ENCODE assay signal across 8 cellular contexts in the genomic region with DNA sequence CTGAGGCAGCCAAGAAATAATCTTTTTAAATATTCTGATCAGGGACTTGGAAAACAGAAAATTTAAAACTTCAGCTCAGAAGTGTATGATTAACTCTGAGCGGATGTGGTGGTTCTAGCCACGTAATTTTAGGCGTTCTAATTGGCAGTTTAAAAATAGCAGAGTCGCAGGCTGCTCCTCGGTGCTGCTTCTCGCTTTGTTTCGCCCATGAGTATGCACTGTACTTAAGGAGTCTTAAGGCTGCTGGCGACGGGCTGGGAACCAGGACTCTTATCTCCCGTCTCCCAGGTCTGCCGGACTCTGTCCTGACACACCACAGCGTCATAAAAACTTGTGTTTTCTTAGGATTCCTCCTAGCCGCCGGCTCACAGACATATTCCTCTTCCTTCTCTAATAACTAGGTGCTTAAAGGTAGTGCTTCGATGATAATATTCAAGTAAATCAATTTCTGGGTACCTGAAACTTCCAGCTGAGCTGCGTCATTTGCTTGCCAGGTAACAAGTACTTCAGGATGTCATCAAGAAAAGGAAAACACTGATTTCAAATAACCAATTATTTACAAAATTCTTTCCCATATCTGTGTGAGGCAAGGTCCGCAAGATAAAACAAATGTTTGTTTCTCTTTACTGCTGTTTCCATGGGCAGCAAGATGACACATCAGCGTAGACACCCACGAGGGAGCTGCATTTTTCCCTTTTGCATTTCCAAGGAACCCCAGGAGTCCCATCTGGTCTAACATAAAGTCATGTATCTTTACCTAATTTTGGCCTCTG.
DNase-seq lines count a peak whose midpoint lies in the region; ATAC-seq, FAIRE-seq and TF ChIP-seq lines count a peak whose summit lies in the region.

No MANE protein-coding gene starts in this region.

- no peaks in the 10 kb centered on the region for H3K36me3 Mint-ChIP-seq in activated T-helper 17 cell treated with anti-CD3 and anti-CD28 coated beads, Interleukin-2, amount 50 U/mL, for 72 hours (ENCODE audit: low read depth)

- peaks cover 55% of the 10 kb centered on the region for H3K27me3 Mint-ChIP-seq in activated T-helper 17 cell treated with anti-CD3 and anti-CD28 coated beads, Interleukin-2, amount 50 U/mL, for 72 hours

- H3K4me1 Mint-ChIP-seq in activated T-helper 17 cell treated with anti-CD3 and anti-CD28 coated beads, Interleukin-2, amount 50 U/mL, for 72 hours = peaks cover 6% of the 10 kb centered on the region

- H3K27ac ChIP-seq in HUES6 (ENCODE audit: low read depth, low read length) (peak overlapping the region; percentile 27; the same call in 1 of the 2 replicates), right atrium auricular region (peak overlapping the region; percentile 39 to 53), small intestine (ENCODE audit: low read depth in 1 of 2, low read length in 1 of 2) (peak overlapping the region; percentile 47 to 90)

- H3K4me3 ChIP-seq in HUES6 (ENCODE audit: low read depth, low read length) (no peak overlapping the region), right atrium auricular region (peak overlapping the region in 1 of 2 donors; percentile 28), small intestine (ENCODE audit: low read depth in 1 of 2, low read length in 2 of 2) (no peak overlapping the region)

- TF ChIP-seq POLR2A in erythroblast (IDR thresholded peaks at IDR 0.05; ENCODE audit: low read length) = no peak

- TF ChIP-seq CTCF in right atrium auricular region (IDR thresholded peaks at IDR 0.05) = no peak

- H3K27ac Mint-ChIP-seq in activated T-helper 17 cell treated with anti-CD3 and anti-CD28 coated beads, Interleukin-2, amount 50 U/mL, for 72 hours = peak overlapping the region; percentile 17

- H3K27me3 ChIP-seq in HUES6 (ENCODE audit: control insufficient read depth, insufficient read depth, low read length) (no peaks in the 10 kb centered on the region), right atrium auricular region (no peaks in the 10 kb centered on the region), small intestine (ENCODE audit: control insufficient read depth in 2 of 2, insufficient read depth in 2 of 2, low read length in 2 of 2) (peaks cover 0 to 1% of the 10 kb centered on the region in 2 donors)

- peaks cover 14% of the 10 kb centered on the region for H3K9me3 ChIP-seq in HUES6 (ENCODE audit: control insufficient read depth, insufficient read depth, low read depth, low read length)
- H3K9me3 ChIP-seq in right atrium auricular region = no peaks in the 10 kb centered on the region
- no peaks in the 10 kb centered on the region for H3K9me3 ChIP-seq in small intestine (ENCODE audit: control insufficient read depth, low read depth)

- DNase-seq in Daoy (ENCODE audit: low read depth) = peak; percentile 77
- DNase-seq in right atrium auricular region (ENCODE audit: low spot score) = peak; percentile 70
- peak; percentile 93 for DNase-seq in small intestine
- DNase-seq in erythroblast (lab: John Stamatoyannopoulos, UW) = no peak
- DNase-seq in epidermal melanocyte (ENCODE audit: insufficient read length, low spot score) = no peak

- FAIRE-seq in small intestine (lab: Jason Lieb, UNC) = no peak

- peak overlapping the region; percentile 52 for H3K4me3 Mint-ChIP-seq in activated T-helper 17 cell treated with anti-CD3 and anti-CD28 coated beads, Interleukin-2, amount 50 U/mL, for 72 hours

- H3K9ac ChIP-seq in HUES6 (ENCODE audit: low read length) = peak overlapping the region; percentile 23

- peaks cover 3% of the 10 kb centered on the region for H3K9me3 Mint-ChIP-seq in activated T-helper 17 cell treated with anti-CD3 and anti-CD28 coated beads, Interleukin-2, amount 50 U/mL, for 72 hours

- H3K36me3 ChIP-seq in HUES6 (ENCODE audit: control insufficient read depth, insufficient read depth, low read length) = no peaks in the 10 kb centered on the region
- H3K36me3 ChIP-seq in right atrium auricular region = no peaks in the 10 kb centered on the region
- no peaks in the 10 kb centered on the region for H3K36me3 ChIP-seq in small intestine (ENCODE audit: control insufficient read depth in 2 of 2, insufficient read depth in 2 of 2, low read length in 2 of 2)

- H3K4me1 ChIP-seq in HUES6 (ENCODE audit: control insufficient read depth, insufficient read depth, low read length) = peaks cover 17% of the 10 kb centered on the region
- H3K4me1 ChIP-seq in right atrium auricular region = peaks cover 0 to 18% of the 10 kb centered on the region in 2 donors
- H3K4me1 ChIP-seq in small intestine (ENCODE audit: control insufficient read depth in 2 of 2, insufficient read depth in 1 of 2, low read depth in 1 of 2, low read length in 1 of 2) = peaks cover 0 to 2% of the 10 kb centered on the region in 2 donors

- 4 to 20% (median 12%) methylated on average over 19 of the region's 19 CpGs for WGBS in small intestine, 3 donors

- ATAC-seq in GM21515 (IDR thresholded peaks at IDR 0.05; ENCODE audit: unreplicated experiment) = peak; percentile 86
- peak; percentile 77 for ATAC-seq in activated T-helper 17 cell treated with anti-CD3 and anti-CD28 coated beads, Interleukin-2, amount 50 U/mL, for 72 hours (replicated peaks)

Comparison
In these comparisons a context has a peak if more than half of its experiments do, and no peak if none do; other contexts are left out.
1. DNase-seq: peak in Daoy (single experiment), right atrium auricular region (single experiment) and small intestine (single experiment); none in erythroblast (0 of 2) and epidermal melanocyte (single experiment).
2. Peak in every context shown above with its lines, with median percentiles within 50 percentile points of each other: H3K27ac ChIP-seq.